In the genomic region with DNA sequence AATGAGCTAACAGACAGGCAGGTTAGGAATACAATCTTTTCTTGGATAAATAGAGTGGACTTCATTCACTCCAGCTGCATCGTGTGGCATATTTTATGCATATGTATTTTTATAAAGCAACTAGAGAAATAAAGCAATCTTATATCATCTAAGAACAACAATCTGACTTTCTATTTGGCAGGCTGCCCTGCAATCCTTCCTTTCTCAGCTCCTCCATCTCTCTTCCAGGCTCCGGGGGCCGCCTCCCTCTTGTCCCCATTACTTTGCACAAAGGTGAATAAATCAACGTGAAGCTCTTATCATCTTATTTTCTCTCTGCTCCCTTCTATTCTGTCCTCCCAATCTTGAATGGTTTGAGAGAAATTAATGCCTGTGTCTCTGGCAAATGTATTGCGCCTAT, we compare ENCODE assay signal across 32 cellular contexts.
"Had no signal": no experiment of that assay in that cellular context is flagged by ENCODE, and none has a peak within 500 bp of the region (broad histone marks: within the 10 kb centered on the region; RNA-seq: fewer than 3 reads in every experiment).

No MANE protein-coding gene starts in this region.

- H3K4me3 Mint-ChIP-seq: activated CD8-positive, alpha-beta T cell treated with anti-CD3 and anti-CD28 coated beads for 36 hours; activated naive CD4-positive, alpha-beta T cell treated with anti-CD3 and anti-CD28 coated beads, Interleukin-2, amount 10 ng/mL, durations not matched to agents 7 days and 5 days; activated naive CD8-positive, alpha-beta T cell treated with anti-CD3 and anti-CD28 coated beads, Interleukin-2, amount 10 ng/mL, durations not matched to agents 7 days and 5 days; activated T-cell treated with anti-CD3 and anti-CD28 coated beads, Interleukin-2, amount 50 U/mL, for 4 hours; activated T-helper 17 cell treated with anti-CD3 and anti-CD28 coated beads, Interleukin-2, amount 50 U/mL, for 72 hours; dendritic cell treated with granulocyte-macrophage colony-stimulating factor and Interleukin-4, amounts not matched to agents 40 ng/mL and 50 ng/mL, for 4 days; effector memory CD8-positive, alpha-beta T cell; WTC11 had no signal

- H3K27ac Mint-ChIP-seq: activated CD8-positive, alpha-beta T cell treated with anti-CD3 and anti-CD28 coated beads for 36 hours; activated naive CD4-positive, alpha-beta T cell treated with anti-CD3 and anti-CD28 coated beads, Interleukin-2, amount 10 ng/mL, durations not matched to agents 7 days and 5 days; activated naive CD4-positive, alpha-beta T cell treated with anti-CD3 and anti-CD28 coated beads, Interleukin-2, amount 50 U/mL, for 72 hours; activated naive CD8-positive, alpha-beta T cell treated with anti-CD3 and anti-CD28 coated beads, Interleukin-2, amount 10 ng/mL, durations not matched to agents 7 days and 5 days; activated T-helper 17 cell treated with anti-CD3 and anti-CD28 coated beads, Interleukin-2, amount 50 U/mL, for 72 hours; dendritic cell treated with granulocyte-macrophage colony-stimulating factor and Interleukin-4, amounts not matched to agents 40 ng/mL and 50 ng/mL, for 4 days; effector memory CD8-positive, alpha-beta T cell; WTC11 had no signal

- H3K4me1 Mint-ChIP-seq: activated naive CD4-positive, alpha-beta T cell treated with anti-CD3 and anti-CD28 coated beads, Interleukin-2, amount 10 ng/mL, durations not matched to agents 7 days and 5 days; activated naive CD8-positive, alpha-beta T cell treated with anti-CD3 and anti-CD28 coated beads, Interleukin-2, amount 10 ng/mL, durations not matched to agents 7 days and 5 days had no signal

- FAIRE-seq: endometrium, endothelial cell of umbilical vein, frontal cortex, TTC549 had no signal

- DNase-seq: activated CD4-positive, alpha-beta T cell treated with anti-CD3 and anti-CD28 coated beads for 48 hours; activated CD4-positive, alpha-beta T cell treated with anti-CD3 and anti-CD28 coated beads, Interleukin-2, amount 50 U/mL, for 1 hour; activated CD4-positive, alpha-beta T cell treated with anti-CD3 and anti-CD28 coated beads, Interleukin-2, amount 50 U/mL, for 48 hours; activated CD8-positive, alpha-beta memory T cell treated with anti-CD3 and anti-CD28 coated beads for 24 hours; activated CD8-positive, alpha-beta T cell treated with anti-CD3 and anti-CD28 coated beads for 36 hours; activated effector memory CD4-positive, alpha-beta T cell treated with anti-CD3 and anti-CD28 coated beads, Interleukin-2, amount 50 U/mL, for 16 hours; activated naive CD4-positive, alpha-beta T cell; activated naive CD4-positive, alpha-beta T cell treated with anti-CD3 and anti-CD28 coated beads, Interleukin-2, amount 10 ng/mL, durations not matched to agents 7 days and 5 days; activated naive CD8-positive, alpha-beta T cell treated with anti-CD3 and anti-CD28 coated beads, Interleukin-2, amount 10 ng/mL, durations not matched to agents 7 days and 5 days; activated T-cell treated with anti-CD3 and anti-CD28 coated beads, Interleukin-2, amount 50 U/mL, for 4 hours; anterior cingulate cortex; body of pancreas; central memory CD4-positive, alpha-beta T cell; cerebellar nuclear complex; dorsolateral prefrontal cortex; effector memory CD8-positive, alpha-beta T cell; esophagus squamous epithelium; head of caudate nucleus; T-helper 2 cell had no signal

- H3K36me3 Mint-ChIP-seq: activated naive CD4-positive, alpha-beta T cell treated with anti-CD3 and anti-CD28 coated beads, Interleukin-2, amount 10 ng/mL, durations not matched to agents 7 days and 5 days; activated naive CD4-positive, alpha-beta T cell treated with anti-CD3 and anti-CD28 coated beads, Interleukin-2, amount 50 U/mL, for 72 hours; activated naive CD8-positive, alpha-beta T cell treated with anti-CD3 and anti-CD28 coated beads, Interleukin-2, amount 10 ng/mL, durations not matched to agents 7 days and 5 days had no signal

- H3K27me3 ChIP-seq: body of pancreas, breast epithelium, cardiac muscle cell, esophagus squamous epithelium had no signal

- H3K27ac ChIP-seq: body of pancreas, breast epithelium, cardiac muscle cell, coronary artery, dorsolateral prefrontal cortex, epithelial cell of prostate, esophagus squamous epithelium, VCaP had no signal

- H3K4me3 ChIP-seq: body of pancreas, breast epithelium, cardiac muscle cell, coronary artery, dorsolateral prefrontal cortex, esophagus squamous epithelium had no signal

- H3K36me3 ChIP-seq: breast epithelium, cardiac muscle cell, esophagus squamous epithelium had no signal

- H3K9me3 ChIP-seq: body of pancreas had no signal

- H3K27me3 Mint-ChIP-seq: activated naive CD8-positive, alpha-beta T cell treated with anti-CD3 and anti-CD28 coated beads, Interleukin-2, amount 10 ng/mL, durations not matched to agents 7 days and 5 days; dendritic cell treated with granulocyte-macrophage colony-stimulating factor and Interleukin-4, amounts not matched to agents 40 ng/mL and 50 ng/mL, for 4 days had no signal

- H3K9me3 Mint-ChIP-seq: activated CD8-positive, alpha-beta T cell treated with anti-CD3 and anti-CD28 coated beads for 36 hours; activated naive CD4-positive, alpha-beta T cell treated with anti-CD3 and anti-CD28 coated beads, Interleukin-2, amount 10 ng/mL, durations not matched to agents 7 days and 5 days; activated T-cell treated with anti-CD3 and anti-CD28 coated beads, Interleukin-2, amount 50 U/mL, for 4 hours had no signal

- H3K4me1 ChIP-seq: body of pancreas, breast epithelium had no signal
